In genomic region chr17:73492802-73493139, GRCh38 we compare ENCODE assay signal across 17 cellular contexts.
A peak's percentile ranks its signal among the peaks of the same experiment; 100 is the strongest.
DNase-seq lines count a peak whose midpoint lies in the region; ATAC-seq, FAIRE-seq and TF ChIP-seq lines count a peak whose summit lies in the region.
"Had no signal": no experiment of that assay in that cellular context is flagged by ENCODE, and none has a peak within 500 bp of the region (broad histone marks: within the 10 kb centered on the region; RNA-seq: fewer than 3 reads in every experiment).

No MANE protein-coding gene starts in this region.

- no peaks in the 10 kb centered on the region for H3K9me1 ChIP-seq in keratinocyte (ENCODE audit: control insufficient read depth, extremely low read depth, insufficient read depth, low read length)

- H3K36me3 ChIP-seq in keratinocyte (ENCODE audit: control insufficient read depth in 2 of 2, extremely low read depth in 1 of 2, insufficient read depth in 2 of 2, low read length in 2 of 2) (no peaks in the 10 kb centered on the region), Karpas-422 (ENCODE audit: insufficient read depth, low read length) (no peaks in the 10 kb centered on the region), smooth muscle cell (ENCODE audit: low read depth) (no peaks in the 10 kb centered on the region), tibial nerve (no peaks in the 10 kb centered on the region)

- H3F3A ChIP-seq in smooth muscle cell (ENCODE audit: low read depth): no peaks in the 10 kb centered on the region

- peak overlapping the region; percentile 39 for H3K4me2 ChIP-seq in keratinocyte (ENCODE audit: control insufficient read depth, extremely low read depth, insufficient read depth, low read depth, low read length)
- H3K4me2 ChIP-seq in Karpas-422 (ENCODE audit: low read depth, low read length, poor library complexity, severe bottlenecking): no peak overlapping the region
- no peak overlapping the region for H3K4me2 ChIP-seq in smooth muscle cell

- H3K9me3 ChIP-seq in keratinocyte (ENCODE audit: control insufficient read depth, low read depth, low read length) (no peaks in the 10 kb centered on the region), Karpas-422 (ENCODE audit: low read length) (no peaks in the 10 kb centered on the region), smooth muscle cell (replicated peaks; ENCODE audit: low read depth) (no peaks in the 10 kb centered on the region), tibial nerve (no peaks in the 10 kb centered on the region)

- H3K27ac ChIP-seq in keratinocyte (ENCODE audit: control insufficient read depth, insufficient read depth, low read length) (no peak overlapping the region), Karpas-422 (ENCODE audit: low read length) (no peak overlapping the region), smooth muscle cell (ENCODE audit: low read depth) (no peak overlapping the region), tibial nerve (no peak overlapping the region)
- H3K27ac ChIP-seq: parathyroid adenoma, SK-N-MC had no signal

- no peaks in the 10 kb centered on the region for H3K79me2 ChIP-seq in keratinocyte (ENCODE audit: control insufficient read depth, insufficient read depth, low read length)
- no peaks in the 10 kb centered on the region for H3K79me2 ChIP-seq in Karpas-422 (ENCODE audit: low read length)
- no peaks in the 10 kb centered on the region for H3K79me2 ChIP-seq in smooth muscle cell (ENCODE audit: low read depth)
- H3K79me2 ChIP-seq: parathyroid adenoma had no signal

- TF ChIP-seq CTCF in keratinocyte (optimal IDR thresholded peaks at IDR 0.05 in 1 of 3, IDR thresholded peaks at IDR 0.05 in 1 of 3, conservative IDR thresholded peaks at IDR 0.05 in 1 of 3; ENCODE audit: extremely low read depth in 1 of 3, insufficient read depth in 2 of 3, low read length in 3 of 3) (no peak), smooth muscle cell (IDR thresholded peaks at IDR 0.05; ENCODE audit: borderline replicate concordance, insufficient read depth, poor library complexity, severe bottlenecking) (no peak), tibial nerve (IDR thresholded peaks at IDR 0.05) (no peak)

- no peak overlapping the region for H2AFZ ChIP-seq in keratinocyte (ENCODE audit: control insufficient read depth, low read length)
- no peak overlapping the region for H2AFZ ChIP-seq in Karpas-422 (ENCODE audit: low read length)
- no peak overlapping the region for H2AFZ ChIP-seq in smooth muscle cell (ENCODE audit: low read depth)
- H2AFZ ChIP-seq: parathyroid adenoma had no signal

- H3K4me1 ChIP-seq in keratinocyte (ENCODE audit: control insufficient read depth, extremely low read depth, insufficient read depth, low read length) (peaks cover 14% of the 10 kb centered on the region), Karpas-422 (ENCODE audit: low read length) (no peaks in the 10 kb centered on the region), smooth muscle cell (ENCODE audit: low read depth) (no peaks in the 10 kb centered on the region), tibial nerve (peaks cover 0 to 9% (median 0%) of the 10 kb centered on the region in 4 donors)
- H3K4me1 ChIP-seq: parathyroid adenoma had no signal

- WGBS in smooth muscle cell (ENCODE audit: low lambda C conversion rate): 20% methylated on average over 11 of the region's 11 CpGs
- WGBS in tibial nerve, 2 donors: 22 to 33% methylated on average over 10 to 11 of the region's 11 CpGs

- DNase-seq in ELF-1 (ENCODE audit: low read depth, low spot score): peak; percentile 55
- DNase-seq in NCI-H1436 (lab: John Stamatoyannopoulos, UW): peak; percentile 68
- DNase-seq in NCI-H748 treated with DMSO at 0.1 percent for 48 hours (lab: John Stamatoyannopoulos, UW): peak; percentile 26
- DNase-seq in keratinocyte (ENCODE audit: low read depth, low spot score): no peak
- DNase-seq in Karpas-422: no peak
- no peak for DNase-seq in smooth muscle cell (lab: John Stamatoyannopoulos, UW; ENCODE audit: unreplicated experiment)
- DNase-seq in tibial nerve (ENCODE audit: low spot score in 2 of 2): no peak
- DNase-seq: activated CD8-positive, alpha-beta memory T cell treated with anti-CD3 and anti-CD28 coated beads for 24 hours; activated effector memory CD4-positive, alpha-beta T cell treated with Interleukin-2 at 50 U/mL for 16 hours; aorta; cortex of kidney; kidney; MM.1S; stimulated activated CD4-positive, alpha-beta T cell treated with anti-CD3 and anti-CD28 coated beads, Interleukin-12 subunit alpha, Interleukin-12 subunit beta, amount 100 ng/mL, for 4 hours had no signal

- no peak for TF ChIP-seq EP300 in tibial nerve (IDR thresholded peaks at IDR 0.05)

- H3K9me2 ChIP-seq in Karpas-422 (replicated peaks; ENCODE audit: insufficient read depth, low read length): no peaks in the 10 kb centered on the region

- dilution Hi-C loops in keratinocyte (cut with MboI; ENCODE audit: extremely low pct_ligation_motif_present, low sequenced_read_pairs): no loop called here

- no peak overlapping the region for H3K4me3 ChIP-seq in keratinocyte (ENCODE audit: control insufficient read depth in 2 of 3, extremely low read depth in 1 of 3, insufficient read depth in 2 of 3, low read depth in 1 of 3, low read length in 3 of 3)
- no peak overlapping the region for H3K4me3 ChIP-seq in Karpas-422 (ENCODE audit: low read length)
- H3K4me3 ChIP-seq in smooth muscle cell: no peak overlapping the region
- H3K4me3 ChIP-seq in tibial nerve: no peak overlapping the region
- H3K4me3 ChIP-seq: SK-N-MC had no signal

- H3K9ac ChIP-seq in keratinocyte (ENCODE audit: control insufficient read depth, extremely low read depth, insufficient read depth, low read length) (no peak overlapping the region), Karpas-422 (ENCODE audit: low read length) (no peak overlapping the region), smooth muscle cell (ENCODE audit: low read depth) (no peak overlapping the region)
- H3K9ac ChIP-seq: parathyroid adenoma had no signal

- no peak for ATAC-seq in HG03196 (IDR thresholded peaks at IDR 0.05; ENCODE audit: unreplicated experiment)

- H3K27me3 ChIP-seq in keratinocyte (ENCODE audit: control insufficient read depth, extremely low read depth, insufficient read depth, low read length) (peaks cover 3% of the 10 kb centered on the region), Karpas-422 (ENCODE audit: low read length) (no peaks in the 10 kb centered on the region), smooth muscle cell (ENCODE audit: low read depth) (no peaks in the 10 kb centered on the region), tibial nerve (no peaks in the 10 kb centered on the region)

- no peak for TF ChIP-seq POLR2A in tibial nerve (IDR thresholded peaks at IDR 0.05)

- H4K20me1 ChIP-seq in keratinocyte (ENCODE audit: control insufficient read depth, extremely low read depth, insufficient read depth, low read length) (no peaks in the 10 kb centered on the region), Karpas-422 (ENCODE audit: insufficient read depth, low read depth, low read length) (no peaks in the 10 kb centered on the region), smooth muscle cell (ENCODE audit: low read depth) (peaks cover 50% of the 10 kb centered on the region)

- no peak for FAIRE-seq in keratinocyte (lab: Jason Lieb, UNC)
- FAIRE-seq: kidney had no signal

Comparison
In these comparisons a context has a peak if more than half of its experiments do, and no peak if none do; other contexts are left out.
1. DNase-seq: peak in ELF-1 (single experiment), NCI-H1436 (single experiment) and NCI-H748 treated with DMSO at 0.1 percent for 48 hours (single experiment); none in keratinocyte (single experiment), Karpas-422 (single experiment), smooth muscle cell (single experiment) and tibial nerve (0 of 2).